ENCODE assay signal across 18 cellular contexts in the genomic region with DNA sequence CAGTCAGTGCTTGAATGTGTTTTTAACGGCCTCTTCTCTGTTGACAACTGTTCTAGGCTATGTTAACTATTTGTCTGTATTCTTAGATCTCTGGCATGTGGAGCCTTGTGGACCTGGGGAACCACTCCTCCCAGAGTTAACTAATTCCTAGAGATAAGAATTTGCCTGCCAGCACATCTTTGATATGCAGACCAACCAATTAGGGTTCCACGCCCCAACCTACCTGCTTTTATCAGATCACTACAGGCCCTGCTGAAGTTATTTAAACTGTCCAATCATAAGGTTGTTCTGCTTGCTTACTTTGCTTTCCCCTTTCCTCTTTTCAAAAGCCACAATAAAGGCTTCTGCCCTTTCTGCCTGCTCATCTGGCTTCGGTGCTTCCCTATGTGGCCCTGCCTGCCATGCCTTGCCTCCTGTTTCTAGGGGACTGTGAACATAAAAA. TPM values are rescaled to one million over a fixed set of nuclear protein-coding genes. Genes with fewer than 3 reads are reported as not detected.
DNase-seq lines count a peak whose midpoint lies in the region; ATAC-seq, FAIRE-seq and TF ChIP-seq lines count a peak whose summit lies in the region.
"Had no signal": no experiment of that assay in that cellular context is flagged by ENCODE, and none has a peak within 500 bp of the region (broad histone marks: within the 10 kb centered on the region; RNA-seq: fewer than 3 reads in every experiment).

No MANE protein-coding gene starts in this region.

- H3K36me3 ChIP-seq in Loucy (ENCODE audit: insufficient read depth, low read length) (no peaks in the 10 kb centered on the region), GM12878 (ENCODE audit: control insufficient read depth in 2 of 2, insufficient read depth in 2 of 2, low read length in 1 of 2) (no peaks in the 10 kb centered on the region), adrenal gland (replicated peaks in 1 of 2) (no peaks in the 10 kb centered on the region)
- H3K36me3 ChIP-seq: cardiac muscle cell, left lung had no signal

- H3K4me1 ChIP-seq in Loucy (ENCODE audit: insufficient read depth, low read length, poor library complexity, severe bottlenecking) (peaks cover 27% of the 10 kb centered on the region), GM12878 (ENCODE audit: control insufficient read depth, insufficient read depth, low read length) (peaks cover 30% of the 10 kb centered on the region), adrenal gland (replicated peaks in 1 of 2) (peaks cover 19 to 22% of the 10 kb centered on the region in 2 donors)

- no peaks in the 10 kb centered on the region for H3K79me2 ChIP-seq in Loucy (ENCODE audit: insufficient read depth, low read length)
- no peaks in the 10 kb centered on the region for H3K79me2 ChIP-seq in GM12878 (ENCODE audit: control insufficient read depth, insufficient read depth, low read length)

- peak; percentile 49 for FAIRE-seq in GM12878 (lab: Jason Lieb, UNC)
- FAIRE-seq: endothelial cell of umbilical vein had no signal

- CTCF ChIA-PET in GM12878 (lab: Yijun Ruan, JAX), result no interaction called here

- TF ChIP-seq POLR2A in GM12878 (IDR thresholded peaks at IDR 0.05; ENCODE audit: low read depth, low read length) (no peak), adrenal gland (IDR thresholded peaks at IDR 0.05) (no peak)

- H3K27me3 ChIP-seq in Loucy (ENCODE audit: insufficient read depth, low read length, poor library complexity, severe bottlenecking) (no peaks in the 10 kb centered on the region), GM12878 (replicated peaks in 1 of 2; ENCODE audit: control insufficient read depth in 2 of 2, insufficient read depth in 2 of 2, low read length in 1 of 2) (no peaks in the 10 kb centered on the region), adrenal gland (no peaks in the 10 kb centered on the region)
- H3K27me3 ChIP-seq: left lung had no signal

- no peak overlapping the region for H3K4me3 Mint-ChIP-seq in chondrocyte (ENCODE audit: unreplicated experiment)

- H3K9me3 Mint-ChIP-seq in chondrocyte (ENCODE audit: low read depth), result no peaks in the 10 kb centered on the region

- BruUV-seq in GM12878 (replicated peaks; lab: Mats Ljungman, UMichigan), result no TSS peak

- DNase-seq in left ventricle myocardium superior (no peak), left cardiac atrium (no peak), GM12878 (ENCODE audit: low read depth, low spot score) (peak; percentile 60), chondrocyte (ENCODE audit: low spot score) (no peak), adrenal gland (no peak)
- DNase-seq in activated effector memory CD4-positive, alpha-beta T cell treated with Interleukin-2 at 50 U/mL for 16 hours, result no peak
- DNase-seq: ACHN, activated gamma-delta T cell, DMS 273 treated with DMSO at 0.1 percent for 48 hours, head of caudate nucleus, left lung, NCI-H1417, NCI-H774, nucleus accumbens had no signal

- H3K9me3 ChIP-seq in Loucy (ENCODE audit: insufficient read depth, low read depth, low read length), result no peaks in the 10 kb centered on the region
- H3K9me3 ChIP-seq in GM12878 (replicated peaks; ENCODE audit: control insufficient read depth, insufficient read depth, low read length), result no peaks in the 10 kb centered on the region; the same call in 2 of the 3 replicates
- no peaks in the 10 kb centered on the region for H3K9me3 ChIP-seq in adrenal gland (replicated peaks in 1 of 3)
- H3K9me3 ChIP-seq: left lung had no signal

- H3K36me3 Mint-ChIP-seq in chondrocyte (ENCODE audit: low read depth), result no peaks in the 10 kb centered on the region

- in situ Hi-C loops in GM12878 (cut with MboI), result no loop called here

- no peaks in the 10 kb centered on the region for H4K20me1 ChIP-seq in Loucy (ENCODE audit: insufficient read depth, low read length, poor library complexity, severe bottlenecking)
- H4K20me1 ChIP-seq in GM12878 (ENCODE audit: control insufficient read depth, insufficient read depth), result no peaks in the 10 kb centered on the region

- SMC1A ChIA-PET in GM12878 (lab: Charles Lee; ENCODE audit: uncharacterized antibody, unreplicated experiment), result interaction anchor here (1.2 to 2.5 kb wide), 4 partner anchors 10 to 29 kb away, joined by 4 to 7 read pairs (median 6); no protein-coding TSS in a partner anchor

- 41% methylated on average over 3 of the region's 3 CpGs for WGBS in GM12878 (ENCODE audit: insufficient coverage, insufficient replicate concordance, low lambda C conversion rate, missing lambda C conversion rate)
- WGBS in adrenal gland, 4 donors, result 66 to 78% (median 73%) methylated on average over 3 of the region's 3 CpGs

- H3F3A ChIP-seq in Loucy (ENCODE audit: low read depth), result no peaks in the 10 kb centered on the region

- RAD21 ChIA-PET in GM12878 (lab: Charles Lee; ENCODE audit: unreplicated experiment), result no interaction called here

- peak overlapping the region; percentile 43 for H3K4me3 ChIP-seq in Loucy (ENCODE audit: low read length, poor library complexity, severe bottlenecking)
- no peak overlapping the region for H3K4me3 ChIP-seq in GM12878
- H3K4me3 ChIP-seq in adrenal gland, result no peak overlapping the region
- H3K4me3 ChIP-seq: cardiac muscle cell, left lung had no signal

- H3K27ac ChIP-seq in GM12878 (ENCODE audit: control insufficient read depth, insufficient read depth) (peak overlapping the region; percentile 71), adrenal gland (no peak overlapping the region)
- H3K27ac ChIP-seq: cardiac muscle cell, left lung had no signal

- no peak overlapping the region for H3K27ac Mint-ChIP-seq in chondrocyte (ENCODE audit: unreplicated experiment)

- peak; percentile 35 for ATAC-seq in left ventricle myocardium superior
- ATAC-seq in left cardiac atrium, result no peak
- ATAC-seq in GM12878, result peak; percentile 87
- ATAC-seq in HG03469 (IDR thresholded peaks at IDR 0.05; ENCODE audit: unreplicated experiment), result no peak
- ATAC-seq: left lung had no signal

- POLR2A ChIA-PET in GM12878 (lab: Charles Lee), result interaction anchor here (0.8 to 1.3 kb wide), 2 partner anchors 8 to 18 kb away, joined by 3 to 9 read pairs; partner anchors contain the start of gene CYBRD1

- H3K4me1 Mint-ChIP-seq in chondrocyte (ENCODE audit: low read depth), result peaks cover 3% of the 10 kb centered on the region

- no peak for TF ChIP-seq RAD21 in GM12878 (IDR thresholded peaks at IDR 0.05; ENCODE audit: insufficient read depth, low read depth, low read length)

- no peaks in the 10 kb centered on the region for H3K9me2 ChIP-seq in Loucy (replicated peaks; ENCODE audit: low read depth, low read length)

- peak; percentile 17 to 22; a peak in 1 of 4 replicates for TF ChIP-seq EP300 in GM12878 (IDR thresholded peaks at IDR 0.05; ENCODE audit: borderline replicate concordance in 1 of 2, control insufficient read depth in 1 of 2, low read depth in 2 of 2, low read length in 2 of 2)

- TF ChIP-seq CTCF in Loucy (conservative IDR thresholded peaks at IDR 0.05; ENCODE audit: low read length) (no peak), GM12878 (IDR thresholded peaks at IDR 0.05 in 2 of 3, conservative IDR thresholded peaks at IDR 0.05 in 1 of 3; ENCODE audit: control insufficient read depth in 2 of 3, extremely low read depth in 1 of 3, insufficient read depth in 1 of 3, low read depth in 3 of 3, low read length in 3 of 3) (no peak), chondrocyte (IDR thresholded peaks at IDR 0.05) (no peak), adrenal gland (IDR thresholded peaks at IDR 0.05) (no peak)

- peak overlapping the region; percentile 65 for H2AFZ ChIP-seq in Loucy (ENCODE audit: low read length)
- H2AFZ ChIP-seq in GM12878 (ENCODE audit: control insufficient read depth, low read depth, low read length), result peak overlapping the region; percentile 71

- H3K27me3 Mint-ChIP-seq in chondrocyte (ENCODE audit: low read depth), result no peaks in the 10 kb centered on the region

- intact Hi-C loops in left ventricle myocardium superior (cut with micrococcal nuclease) (no loop called here), left cardiac atrium (cut with DNase I) (no loop called here), GM12878 (cut with micrococcal nuclease; ENCODE audit: unreplicated experiment) (no loop called here), adrenal gland (cut with DNase I) (no loop called here)

- H3K9ac ChIP-seq in Loucy (ENCODE audit: low read depth, low read length, poor library complexity, severe bottlenecking) (peak overlapping the region; percentile 60), GM12878 (ENCODE audit: control insufficient read depth, insufficient read depth, low read length) (peak overlapping the region; percentile 17; the same call in 1 of the 2 replicates)

- peak overlapping the region; percentile 69 for H3K4me2 ChIP-seq in Loucy (ENCODE audit: low read depth, low read length, poor library complexity, severe bottlenecking)
- H3K4me2 ChIP-seq in GM12878 (ENCODE audit: control insufficient read depth, insufficient read depth), result peak overlapping the region; percentile 59

TF ChIP-seq in GM12878, 131 proteins besides CTCF, POLR2A, EP300 and RAD21 (continues in another document):
- peak; percentile 70; the same call in 1 of the 2 replicates for TF ChIP-seq NBN (IDR thresholded peaks at IDR 0.05)

RNA-seq across cellular contexts. Expression of gene CYBRD1, which starts 8.5 kb away (rescaled TPM):
- total RNA-seq in left ventricle myocardium superior (55.0 TPM), left cardiac atrium (100 to 1,000 TPM in 1 of 2 donors, 10 to 100 TPM in 1; 85.9 to 110 TPM), GM12878 (2014; rRNA removed) (25.3 and 34.8 TPM in 2 replicates), GM12878 (2014; rRNA removed; fragmentation: Illumina TruSeq; extraction: Trizol) (26.9 and 28.8 TPM in 2 replicates), GM12878 (2021) (33.0 and 34.8 TPM in 2 replicates), chondrocyte (84.5 to 139 TPM (median 88.5 TPM) in 3 replicates), adrenal gland (100 to 1,000 TPM in 7 of 8 donors, 10 to 100 TPM in 1; 52.7 to 346 (median 234) TPM)
- total RNA-seq in GM12878 (2013; cell fraction: nucleolus; rRNA removed), result 37.9 and 48.9 TPM in 2 replicates
- 15.7 TPM for polyA plus RNA-seq in GM12878 (2011; ENCODE audit: low read depth)
- polyA plus RNA-seq in GM12878 (2011; rRNA removed) (26.1 and 26.4 TPM in 2 replicates), GM12878 (2014; fragmentation: Illumina TruSeq; extraction: Trizol) (30.4 and 40.2 TPM in 2 replicates), GM12878 (2014; fragmentation: Nextera tagmentation; extraction: Ambion mirVana) (10 to 100 TPM; 10.8 to 13.2 TPM), GM12878 (2014; rRNA removed) (24.2 and 31.9 TPM in 2 replicates), GM12878 (2016; fragmentation: Nextera tagmentation; extraction: Ambion mirVana) (10 to 100 TPM; 39.9 to 51.9 TPM), adrenal gland (10 to 100 TPM; 45.6 to 67.9 (median 62.3) TPM)
- 16.2 and 17.0 TPM in 2 replicates for polyA plus RNA-seq in GM12878 (2011; cell fraction: cytosol; rRNA removed)
- polyA plus RNA-seq in GM12878 (2011; cell fraction: nucleus; rRNA removed), result 8.7 and 9.5 TPM in 2 replicates
- polyA plus RNA-seq in GM12878 (2012), result 30.9 and 38.5 TPM in 2 replicates
- 16.5 and 17.7 TPM in 2 replicates for polyA minus RNA-seq in GM12878 (2011; rRNA and poly(A)+ RNA removed)
- 7.6 and 11.0 TPM in 2 replicates for polyA minus RNA-seq in GM12878 (2011; cell fraction: cytosol; rRNA and poly(A)+ RNA removed)
- polyA minus RNA-seq in GM12878 (2011; cell fraction: nucleus; rRNA and poly(A)+ RNA removed), result 5.6 and 5.7 TPM in 2 replicates

Comparison
In these comparisons a context has a peak if more than half of its experiments do, and no peak if none do; other contexts are left out.
1. ATAC-seq: peak in left ventricle myocardium superior (single experiment) and GM12878 (single experiment); none in left cardiac atrium (0 of 2) and HG03469 (single experiment).